ENCODE assay signal across 1 cellular context in the genomic region with DNA sequence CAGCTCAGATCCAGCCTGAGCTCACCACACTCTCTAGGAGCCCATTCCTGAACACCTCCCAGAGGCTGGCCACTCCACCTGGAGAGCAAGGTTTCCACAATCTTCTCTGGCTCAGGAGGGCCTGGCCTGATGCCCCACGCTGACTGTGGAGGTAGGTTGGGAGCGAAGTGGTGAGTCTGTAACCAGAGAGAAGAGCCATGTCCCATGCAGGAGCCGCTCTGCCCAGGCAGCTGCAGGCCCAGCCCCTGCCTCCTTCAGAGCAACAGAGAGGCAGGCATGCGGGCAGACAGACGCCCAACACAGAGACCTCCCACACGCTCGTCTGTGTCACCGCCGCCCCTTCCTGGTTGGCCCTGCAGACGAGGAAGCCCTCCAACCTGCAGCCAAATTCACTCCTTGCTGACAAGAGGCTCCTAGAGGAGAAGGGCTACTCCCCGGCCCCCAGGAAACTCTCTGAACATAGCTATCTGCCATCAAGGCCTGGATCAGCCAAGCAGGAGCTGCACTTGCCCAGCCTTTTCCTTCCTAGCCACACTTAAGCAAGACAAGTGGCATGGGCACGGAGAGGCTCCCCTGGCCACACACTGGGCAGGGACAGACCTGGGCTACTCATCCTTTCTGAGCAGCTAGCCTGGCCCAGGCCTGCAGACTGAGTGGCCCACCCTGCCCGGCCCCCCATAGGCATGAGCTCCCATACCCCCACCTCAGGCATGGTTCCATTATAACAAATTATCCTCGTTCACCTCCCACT.
TF ChIP-seq lines count a peak whose summit lies in the region.

No MANE protein-coding gene starts in this region.

TF ChIP-seq in H1, 55 proteins besides CTCF, POLR2A, EP300 and RAD21 (continued from another document):
- TF ChIP-seq SP2 (IDR thresholded peaks at IDR 0.05; ENCODE audit: low read length) (no peak), BACH1 (IDR thresholded peaks at IDR 0.05; ENCODE audit: low read length) (no peak), TBP (IDR thresholded peaks at IDR 0.05; ENCODE audit: low read depth, low read length) (no peak), RFX5 (IDR thresholded peaks at IDR 0.05; ENCODE audit: borderline replicate concordance, low read depth, low read length) (no peak), SUZ12 (IDR thresholded peaks at IDR 0.05; ENCODE audit: low read length) (no peak)
- TF ChIP-seq, protein P1, sequence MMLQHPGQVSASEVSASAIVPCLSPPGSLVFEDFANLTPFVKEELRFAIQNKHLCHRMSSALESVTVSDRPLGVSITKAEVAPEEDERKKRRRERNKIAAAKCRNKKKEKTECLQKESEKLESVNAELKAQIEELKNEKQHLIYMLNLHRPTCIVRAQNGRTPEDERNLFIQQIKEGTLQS (IDR thresholded peaks at IDR 0.05; ENCODE audit: insufficient read depth, low read depth, low read length), result no peak
